ENCODE assay signal across 8 cellular contexts in the genomic region with DNA sequence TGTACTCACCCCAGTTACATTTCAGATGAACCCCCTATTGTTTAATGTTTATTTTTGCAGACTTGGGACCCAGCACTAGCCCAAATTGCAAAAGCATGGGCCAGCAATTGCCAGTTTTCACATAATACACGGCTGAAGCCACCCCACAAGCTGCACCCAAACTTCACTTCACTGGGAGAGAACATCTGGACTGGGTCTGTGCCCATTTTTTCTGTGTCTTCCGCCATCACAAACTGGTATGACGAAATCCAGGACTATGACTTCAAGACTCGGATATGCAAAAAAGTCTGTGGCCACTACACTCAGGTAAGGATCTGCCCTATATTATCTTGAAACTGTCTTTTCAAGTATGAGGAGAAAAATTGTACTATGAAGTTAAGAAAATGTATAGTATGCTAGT. TPM values are rescaled to one million over a fixed set of nuclear protein-coding genes. Genes with fewer than 3 reads are reported as not detected.
DNase-seq lines count a peak whose midpoint lies in the region; FAIRE-seq and TF ChIP-seq lines count a peak whose summit lies in the region.

No MANE protein-coding gene starts in this region.

- no peak for TF ChIP-seq CTCF in GM12875 (IDR thresholded peaks at IDR 0.05; ENCODE audit: borderline replicate concordance, insufficient read depth, low read depth, low read length)
- no peak for TF ChIP-seq CTCF in spleen (IDR thresholded peaks at IDR 0.05 in 8 of 11, conservative IDR thresholded peaks at IDR 0.05 in 3 of 11)
- TF ChIP-seq CTCF in RWPE1 (conservative IDR thresholded peaks at IDR 0.05; ENCODE audit: low read depth), result no peak

- CTCF ChIA-PET in RWPE1 (lab: Yijun Ruan, JAX), result interaction anchor here (0.7 kb wide), 1 partner anchor 234 kb away, joined by 4 read pairs; no protein-coding TSS in a partner anchor

- POLR2A ChIA-PET in RWPE1 (lab: Yijun Ruan, JAX; ENCODE audit: low non-redundant PET), result no interaction called here

- no peak for TF ChIP-seq POLR2A in spleen (IDR thresholded peaks at IDR 0.05)

- H3K9me3 ChIP-seq in spleen, result no peaks in the 10 kb centered on the region

- 31 to 48% (median 42%) methylated on average over 4 of the region's 4 CpGs for WGBS in spleen, 5 donors

- peaks cover 0 to 30% (median 0%) of the 10 kb centered on the region in 6 donors for H3K36me3 ChIP-seq in spleen

- H3K27ac ChIP-seq in spleen (peak overlapping the region; percentile 80 to 95 (median 92)), RWPE1 (no peak overlapping the region)

- H3K4me1 ChIP-seq in spleen, result peaks cover 5 to 93% (median 80%) of the 10 kb centered on the region in 6 donors

- FAIRE-seq in HTR-8/SVneo (lab: Jason Lieb, UNC), result no peak

- DNase-seq in RKO (ENCODE audit: low spot score) (peak; percentile 91), fibroblast of gingiva (ENCODE audit: low read depth) (peak; percentile 75), spleen (no peak), 8988T (no peak), HTR-8/SVneo (ENCODE audit: insufficient read length, low spot score) (no peak), NCI-H226 (no peak), RWPE1 (ENCODE audit: low spot score) (no peak)

- intact Hi-C loops in spleen (cut with DNase I; ENCODE audit: low total_unique reads), result no loop called here

- H3K27me3 ChIP-seq in spleen (replicated peaks in 1 of 7), result no peaks in the 10 kb centered on the region

- H3K4me3 ChIP-seq in GM12875 (ENCODE audit: low read depth, low read length), result peak overlapping the region; percentile 57
- H3K4me3 ChIP-seq in spleen, result peak overlapping the region; percentile 33 to 77 (median 46)

RNA-seq across cellular contexts. Expression of a gene that starts 1.2 kb away (rescaled TPM):
- total RNA-seq in spleen, result 10 to 100 TPM; 40.9 to 72.6 (median 66.4) TPM
- 10 to 100 TPM; 11.7 to 18.6 (median 12.4) TPM for polyA plus RNA-seq in spleen

RNA-seq across cellular contexts. Expression of a gene that starts 29.6 kb away (rescaled TPM):
- total RNA-seq in spleen, result 10 to 100 TPM; 26.4 to 51.2 (median 46.0) TPM
- polyA plus RNA-seq in spleen, result 10 to 100 TPM; 11.2 to 16.5 (median 15.0) TPM

Comparison
In these comparisons a context has a peak if more than half of its experiments do, and no peak if none do; other contexts are left out.
1. DNase-seq: peak in RKO (single experiment) and fibroblast of gingiva (single experiment); none in spleen (single experiment), 8988T (single experiment), HTR-8/SVneo (single experiment), NCI-H226 (single experiment) and RWPE1 (single experiment).